ENCODE assay signal across 9 cellular contexts in genomic region chr17:39450051-39450450, GRCh38. TPM values are rescaled to one million over a fixed set of nuclear protein-coding genes. Genes with fewer than 3 reads are reported as not detected.
A peak's percentile ranks its signal among the peaks of the same experiment; 100 is the strongest.
DNase-seq lines count a peak whose midpoint lies in the region; ATAC-seq and TF ChIP-seq lines count a peak whose summit lies in the region.
"Had no signal": no experiment of that assay in that cellular context is flagged by ENCODE, and none has a peak within 500 bp of the region (broad histone marks: within the 10 kb centered on the region; RNA-seq: fewer than 3 reads in every experiment).

No MANE protein-coding gene starts in this region.

- H3K9me3 ChIP-seq in heart left ventricle (no peaks in the 10 kb centered on the region), lower lobe of right lung (no peaks in the 10 kb centered on the region), upper lobe of left lung (no peaks in the 10 kb centered on the region)

- 83 to 92% (median 84%) methylated on average over 13 of the region's 13 CpGs for WGBS in heart left ventricle, 4 donors
- WGBS in upper lobe of left lung, 2 donors = 85 to 92% methylated on average over 13 of the region's 13 CpGs

- H3K4me3 ChIP-seq in heart left ventricle = peak overlapping the region in 11 of 12 donors; percentile 64 to 94 (median 84)
- peak overlapping the region; percentile 66 for H3K4me3 ChIP-seq in lower lobe of right lung
- H3K4me3 ChIP-seq in upper lobe of left lung = peak overlapping the region in 3 of 4 donors; percentile 76 to 84 (median 77)

- TF ChIP-seq EP300 in upper lobe of left lung (IDR thresholded peaks at IDR 0.05) = no peak

- peak overlapping the region; percentile 97 for H3K4me3 Mint-ChIP-seq in activated naive CD8-positive, alpha-beta T cell treated with anti-CD3 and anti-CD28 coated beads, Interleukin-2, amount 50 U/mL, for 24 hours

- H3K27ac ChIP-seq in heart left ventricle = peak overlapping the region in 1 of 12 donors; percentile 83
- no peak overlapping the region for H3K27ac ChIP-seq in lower lobe of right lung
- H3K27ac ChIP-seq in upper lobe of left lung = peak overlapping the region in 1 of 4 donors; percentile 76

- no peak for DNase-seq in heart left ventricle
- no peak for DNase-seq in Right ventricle myocardium inferior (ENCODE audit: missing footprints)
- DNase-seq in activated naive CD8-positive, alpha-beta T cell treated with anti-CD3 and anti-CD28 coated beads, Interleukin-2, amount 50 U/mL, for 24 hours = no peak
- DNase-seq in lower lobe of right lung = no peak
- DNase-seq in upper lobe of left lung = no peak
- DNase-seq in iPS-NIHi11 (ENCODE audit: low spot score) = no peak
- DNase-seq in NCI-H1417 treated with DMSO at 0.1 percent for 48 hours (lab: John Stamatoyannopoulos, UW) = no peak
- DNase-seq: activated gamma-delta T cell had no signal

- peaks cover 24% of the 10 kb centered on the region for H3K36me3 Mint-ChIP-seq in activated naive CD8-positive, alpha-beta T cell treated with anti-CD3 and anti-CD28 coated beads, Interleukin-2, amount 50 U/mL, for 24 hours (ENCODE audit: low read depth)

- intact Hi-C loops in heart left ventricle (cut with DNase I) = no loop called here
- intact Hi-C loops in Right ventricle myocardium inferior (cut with DNase I) = no loop called here
- intact Hi-C loops in lower lobe of right lung (cut with DNase I) = no loop called here

- no peak for ATAC-seq in heart left ventricle
- no peak for ATAC-seq in Right ventricle myocardium inferior
- ATAC-seq in activated naive CD8-positive, alpha-beta T cell treated with anti-CD3 and anti-CD28 coated beads, Interleukin-2, amount 50 U/mL, for 24 hours = no peak
- no peak for ATAC-seq in lower lobe of right lung
- no peak for ATAC-seq in upper lobe of left lung (ENCODE audit: low FRiP score in 2 of 2)
- no peak for ATAC-seq in GM19463 (IDR thresholded peaks at IDR 0.05; ENCODE audit: unreplicated experiment)

- H3K9me3 Mint-ChIP-seq in activated naive CD8-positive, alpha-beta T cell treated with anti-CD3 and anti-CD28 coated beads, Interleukin-2, amount 50 U/mL, for 24 hours = no peaks in the 10 kb centered on the region

- peak overlapping the region; percentile 97 for H3K27ac Mint-ChIP-seq in activated naive CD8-positive, alpha-beta T cell treated with anti-CD3 and anti-CD28 coated beads, Interleukin-2, amount 50 U/mL, for 24 hours

- TF ChIP-seq CTCF in heart left ventricle (IDR thresholded peaks at IDR 0.05) = no peak
- TF ChIP-seq CTCF in lower lobe of right lung (IDR thresholded peaks at IDR 0.05) = no peak
- no peak for TF ChIP-seq CTCF in upper lobe of left lung (IDR thresholded peaks at IDR 0.05)

- H3K36me3 ChIP-seq in heart left ventricle (peaks cover 0 to 36% (median 31%) of the 10 kb centered on the region in 9 donors), lower lobe of right lung (peaks cover 33% of the 10 kb centered on the region), upper lobe of left lung (peaks cover 0 to 30% (median 20%) of the 10 kb centered on the region in 4 donors)

- H3K4me1 ChIP-seq in heart left ventricle (peaks cover 0 to 29% (median 12%) of the 10 kb centered on the region in 12 donors), lower lobe of right lung (peaks cover 14% of the 10 kb centered on the region), upper lobe of left lung (peaks cover 7 to 17% (median 11%) of the 10 kb centered on the region in 4 donors)

- no peaks in the 10 kb centered on the region for H3K27me3 Mint-ChIP-seq in activated naive CD8-positive, alpha-beta T cell treated with anti-CD3 and anti-CD28 coated beads, Interleukin-2, amount 50 U/mL, for 24 hours

- H3K27me3 ChIP-seq in heart left ventricle (no peaks in the 10 kb centered on the region), lower lobe of right lung (ENCODE audit: low read depth) (no peaks in the 10 kb centered on the region), upper lobe of left lung (no peaks in the 10 kb centered on the region)

- TF ChIP-seq POLR2A in heart left ventricle (IDR thresholded peaks at IDR 0.05) = no peak
- no peak for TF ChIP-seq POLR2A in upper lobe of left lung (IDR thresholded peaks at IDR 0.05)

- H3K4me1 Mint-ChIP-seq in activated naive CD8-positive, alpha-beta T cell treated with anti-CD3 and anti-CD28 coated beads, Interleukin-2, amount 50 U/mL, for 24 hours = peaks cover 29% of the 10 kb centered on the region

RNA-seq across cellular contexts. Expression of gene MED1, which starts 1.0 kb away (rescaled TPM):
- total RNA-seq in heart left ventricle (10 to 100 TPM; 18.0 to 29.4 (median 20.8) TPM), Right ventricle myocardium inferior (22.1 TPM), lower lobe of right lung (33.6 TPM), upper lobe of left lung (10 to 100 TPM; 12.8 to 33.1 (median 24.6) TPM)
- polyA plus RNA-seq in heart left ventricle = 10 to 100 TPM in 1 of 2 donors, 1 to 10 TPM in 1; 7.2 to 14.7 TPM

RNA-seq across cellular contexts. Expression of gene CDK12, which starts 11.2 kb away (rescaled TPM):
- total RNA-seq in heart left ventricle (10 to 100 TPM; 15.8 to 34.3 (median 23.1) TPM), Right ventricle myocardium inferior (18.8 TPM), lower lobe of right lung (53.7 TPM), upper lobe of left lung (100 to 1,000 TPM in 1 of 6 donors, 10 to 100 TPM in 5; 41.2 to 111 (median 52.8) TPM)
- polyA plus RNA-seq in heart left ventricle = 10 to 100 TPM in 1 of 2 donors, 1 to 10 TPM in 1; 7.0 to 12.6 TPM

RNA-seq across cellular contexts. Expression of gene FBXL20, which starts 48.6 kb away (rescaled TPM):
- 10 to 100 TPM in 8 of 9 donors, 1 to 10 TPM in 1; 9.7 to 21.9 (median 15.3) TPM for total RNA-seq in heart left ventricle
- 1 to 10 TPM; 3.1 to 3.9 TPM for polyA plus RNA-seq in heart left ventricle
- 12.7 TPM for total RNA-seq in Right ventricle myocardium inferior
- 25.4 TPM for total RNA-seq in lower lobe of right lung
- total RNA-seq in upper lobe of left lung = 10 to 100 TPM in 5 of 6 donors, 1 to 10 TPM in 1; 7.6 to 53.4 (median 30.4) TPM
